Comparison of ENCODE assay signal across 29 cellular contexts in the genomic region with DNA sequence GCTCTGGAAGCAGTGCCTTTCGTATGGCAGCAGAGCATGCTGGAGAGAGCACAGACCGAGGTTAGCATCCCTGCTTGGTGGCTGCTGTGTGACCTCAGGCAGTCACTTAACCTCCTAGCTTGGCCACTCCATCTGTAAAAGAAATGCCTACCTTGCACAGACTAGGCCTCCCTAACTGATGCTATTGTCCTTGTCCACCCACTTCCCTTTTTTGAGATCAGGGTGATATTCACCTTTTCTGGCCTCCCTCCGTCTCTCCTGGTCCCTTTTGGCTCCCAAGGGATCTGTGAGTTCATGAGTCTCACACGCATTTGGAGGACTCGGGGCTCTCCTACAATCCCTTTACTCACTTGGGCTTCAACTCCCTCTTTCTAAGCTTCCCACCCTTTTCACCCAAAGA.
"Had no signal": no experiment of that assay in that cellular context is flagged by ENCODE, and none has a peak within 500 bp of the region (broad histone marks: within the 10 kb centered on the region; RNA-seq: fewer than 3 reads in every experiment).

No MANE protein-coding gene starts in this region.

- H3K27ac ChIP-seq: ovary, parathyroid adenoma, psoas muscle, right lobe of liver, sigmoid colon, stomach, thoracic aorta, thyroid gland, tibial nerve, upper lobe of left lung, vagina had no signal

- ATAC-seq: natural killer cell treated with Interleukin-12 subunit alpha and Interleukin-12 subunit beta and Interleukin-15 and Interleukin-18, amount 100 ng/mL, for 72 hours; psoas muscle; right cardiac atrium; right lobe of liver; stimulated activated effector memory CD8-positive, alpha-beta T cell treated with anti-CD3 and anti-CD28 coated beads, Interleukin-12 subunit alpha, Interleukin-12 subunit beta, amount 100 ng/mL, for 72 hours; stimulated activated naive B cell treated with anti-CD40 and anti-IgM and Interleukin-4, amounts not matched to agents 10 μg/mL and 1 μg/mL and 100 μg/mL, for 72 hours had no signal

- H3K9me3 ChIP-seq: ovary, psoas muscle, right lobe of liver, sigmoid colon, stomach, thoracic aorta, thyroid gland, tibial nerve, upper lobe of left lung, vagina had no signal

- H3K27ac Mint-ChIP-seq: natural killer cell treated with Interleukin-12 subunit alpha and Interleukin-12 subunit beta and Interleukin-15 and Interleukin-18, amount 100 ng/mL, for 72 hours; nephron progenitor cell; progenitor cell of endocrine pancreas; stimulated activated effector memory CD8-positive, alpha-beta T cell treated with anti-CD3 and anti-CD28 coated beads, Interleukin-12 subunit alpha, Interleukin-12 subunit beta, amount 100 ng/mL, for 72 hours; stimulated activated naive B cell treated with anti-CD40 and anti-IgM and Interleukin-4, amounts not matched to agents 10 μg/mL and 1 μg/mL and 100 μg/mL, for 72 hours; stimulated activated naive CD8-positive, alpha-beta T cell treated with anti-CD3 and anti-CD28 coated beads, Interleukin-15, Interleukin-2, amounts not matched to agents 100 ng/mL and 50 ng/mL, for 24 hours had no signal

- H2AFZ ChIP-seq: parathyroid adenoma had no signal

- H3K4me3 Mint-ChIP-seq: natural killer cell treated with Interleukin-12 subunit alpha and Interleukin-12 subunit beta and Interleukin-15 and Interleukin-18, amount 100 ng/mL, for 72 hours; nephron progenitor cell; neural crest cell; stimulated activated effector memory CD8-positive, alpha-beta T cell treated with anti-CD3 and anti-CD28 coated beads, Interleukin-12 subunit alpha, Interleukin-12 subunit beta, amount 100 ng/mL, for 72 hours; stimulated activated naive B cell treated with anti-CD40 and anti-IgM and Interleukin-4, amounts not matched to agents 10 μg/mL and 1 μg/mL and 100 μg/mL, for 72 hours; stimulated activated naive CD8-positive, alpha-beta T cell treated with anti-CD3 and anti-CD28 coated beads, Interleukin-15, Interleukin-2, amounts not matched to agents 100 ng/mL and 50 ng/mL, for 24 hours had no signal

- H3K9me3 Mint-ChIP-seq: natural killer cell treated with Interleukin-12 subunit alpha and Interleukin-12 subunit beta and Interleukin-15 and Interleukin-18, amount 100 ng/mL, for 72 hours; nephron progenitor cell; neural crest cell; stimulated activated effector memory CD8-positive, alpha-beta T cell treated with anti-CD3 and anti-CD28 coated beads, Interleukin-12 subunit alpha, Interleukin-12 subunit beta, amount 100 ng/mL, for 72 hours; stimulated activated naive B cell treated with anti-CD40 and anti-IgM and Interleukin-4, amounts not matched to agents 10 μg/mL and 1 μg/mL and 100 μg/mL, for 72 hours; stimulated activated naive CD8-positive, alpha-beta T cell treated with anti-CD3 and anti-CD28 coated beads, Interleukin-15, Interleukin-2, amounts not matched to agents 100 ng/mL and 50 ng/mL, for 24 hours had no signal

- H3K27me3 Mint-ChIP-seq: stimulated activated naive CD8-positive, alpha-beta T cell treated with anti-CD3 and anti-CD28 coated beads, Interleukin-15, Interleukin-2, amounts not matched to agents 100 ng/mL and 50 ng/mL, for 24 hours had no signal

- H3K9ac ChIP-seq: parathyroid adenoma had no signal

- H3K36me3 Mint-ChIP-seq: natural killer cell treated with Interleukin-12 subunit alpha and Interleukin-12 subunit beta and Interleukin-15 and Interleukin-18, amount 100 ng/mL, for 72 hours; stimulated activated effector memory CD8-positive, alpha-beta T cell treated with anti-CD3 and anti-CD28 coated beads, Interleukin-12 subunit alpha, Interleukin-12 subunit beta, amount 100 ng/mL, for 72 hours; stimulated activated naive B cell treated with anti-CD40 and anti-IgM and Interleukin-4, amounts not matched to agents 10 μg/mL and 1 μg/mL and 100 μg/mL, for 72 hours had no signal

- FAIRE-seq: small intestine, urothelium cell line had no signal

- H3K4me1 ChIP-seq: psoas muscle, right lobe of liver, sigmoid colon, stomach, thyroid gland, tibial nerve, upper lobe of left lung, vagina had no signal

- H3K27me3 ChIP-seq: ovary, right lobe of liver, sigmoid colon, stomach, thyroid gland, tibial nerve, upper lobe of left lung, vagina had no signal

- H3K4me3 ChIP-seq: ovary, psoas muscle, right lobe of liver, sigmoid colon, stomach, thoracic aorta, thyroid gland, tibial nerve, upper lobe of left lung, vagina had no signal

- H3K79me2 ChIP-seq: parathyroid adenoma had no signal

- DNase-seq: nephron progenitor cell; occipital lobe; ovary; posterior cingulate gyrus; psoas muscle; right cardiac atrium; right lobe of liver; sigmoid colon; small intestine; stimulated activated CD4-positive, alpha-beta T cell treated with anti-CD3 and anti-CD28 coated beads, Interleukin-15, amount 100 ng/mL, for 24 hours; stimulated activated CD4-positive, alpha-beta T cell treated with anti-CD3 and anti-CD28 coated beads, Interleukin-2, amount 100 ng/mL, for 24 hours; stimulated activated CD4-positive, alpha-beta T cell treated with anti-CD3 and anti-CD28 coated beads, Interleukin-2, amount 100 ng/mL, for 48 hours; stimulated activated CD4-positive, alpha-beta T cell treated with anti-CD3 and anti-CD28 coated beads, Interleukin-4, amount 100 ng/mL, for 24 hours; stimulated activated naive B cell treated with anti-CD40 and anti-IgM and Interleukin-4, amounts not matched to agents 10 μg/mL and 1 μg/mL and 100 μg/mL, for 72 hours; stimulated activated naive CD4-positive, alpha-beta T cell treated with Interleukin-2 at 50 U/mL for 16 hours; stomach; thyroid gland; trophoblast cell had no signal

- H3K36me3 ChIP-seq: ovary, right lobe of liver, sigmoid colon, stomach, thoracic aorta, thyroid gland, upper lobe of left lung, vagina had no signal

- H3K4me1 Mint-ChIP-seq: neural crest cell; stimulated activated effector memory CD8-positive, alpha-beta T cell treated with anti-CD3 and anti-CD28 coated beads, Interleukin-12 subunit alpha, Interleukin-12 subunit beta, amount 100 ng/mL, for 72 hours; stimulated activated naive B cell treated with anti-CD40 and anti-IgM and Interleukin-4, amounts not matched to agents 10 μg/mL and 1 μg/mL and 100 μg/mL, for 72 hours had no signal
